ENCODE assay signal across 12 cellular contexts in the genomic region with DNA sequence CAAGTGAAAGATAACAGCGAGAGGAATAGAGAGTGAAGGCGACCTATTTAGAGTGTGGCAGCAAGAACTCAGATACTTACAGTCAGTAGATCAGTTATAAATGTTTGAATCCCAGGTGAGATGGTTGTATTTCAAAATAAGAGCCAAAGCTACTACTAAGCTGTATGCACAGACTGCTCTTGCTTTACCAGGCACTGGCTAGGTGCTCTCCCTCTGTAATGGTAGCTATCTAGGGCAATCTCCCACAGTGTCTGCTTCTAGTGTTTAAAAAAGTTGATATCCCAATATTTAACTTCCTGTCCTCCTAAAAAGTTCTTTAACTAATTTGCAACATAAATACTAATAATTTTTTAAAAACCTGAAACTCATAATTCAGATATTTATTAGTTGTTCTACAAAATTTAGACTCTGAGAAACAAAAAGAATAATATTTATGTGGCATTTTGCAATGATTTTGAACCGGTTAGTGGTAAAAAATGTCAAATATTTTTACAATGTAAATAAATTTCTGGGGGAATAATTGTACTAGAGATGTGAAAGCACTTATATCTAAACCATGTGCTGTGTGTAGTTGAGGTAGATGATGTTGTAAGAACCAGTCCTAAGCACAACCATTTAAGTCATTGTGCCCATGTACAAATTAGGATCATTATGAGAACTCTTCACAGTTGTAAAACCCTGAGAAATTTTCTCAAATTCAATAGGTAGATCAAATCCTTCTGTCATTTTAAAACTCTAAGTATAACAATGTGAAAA.
DNase-seq lines count a peak whose midpoint lies in the region; ATAC-seq and TF ChIP-seq lines count a peak whose summit lies in the region.
"Had no signal": no experiment of that assay in that cellular context is flagged by ENCODE, and none has a peak within 500 bp of the region (broad histone marks: within the 10 kb centered on the region; RNA-seq: fewer than 3 reads in every experiment).

No MANE protein-coding gene starts in this region.

- TF ChIP-seq POLR2A in IMR-90 (IDR thresholded peaks at IDR 0.05; ENCODE audit: low read depth, low read length) (no peak), body of pancreas (IDR thresholded peaks at IDR 0.05) (no peak)

- peaks cover 10% of the 10 kb centered on the region for H3K4me1 Mint-ChIP-seq in osteocyte (ENCODE audit: unreplicated experiment)
- H3K4me1 Mint-ChIP-seq: CD8-positive, alpha-beta memory T cell had no signal

- peak overlapping the region; percentile 73; the same call in 1 of the 2 replicates for H2AK5ac ChIP-seq in IMR-90 (ENCODE audit: low read depth, low read length)

- no TSS peak for BruUV-seq in IMR-90 (replicated peaks; lab: Mats Ljungman, UMichigan)

- H3K9me1 ChIP-seq in IMR-90 (ENCODE audit: insufficient read depth, low read length): 0 out of 2 replicates have a peak, but pooled peaks cover 2% of the 10 kb centered on the region

- no peak for TF ChIP-seq RAD21 in IMR-90 (IDR thresholded peaks at IDR 0.05; ENCODE audit: low read length)

- peak overlapping the region; percentile 51 for H2AFZ ChIP-seq in IMR-90 (replicated peaks; ENCODE audit: low read length, poor library complexity)

- H3K79me1 ChIP-seq in IMR-90 (ENCODE audit: low read depth in 1 of 2, low read length in 2 of 2): no peaks in the 10 kb centered on the region

- H4K91ac ChIP-seq in IMR-90 (ENCODE audit: insufficient read depth, low read depth, low read length): no peak overlapping the region

- no peak overlapping the region for H3K4ac ChIP-seq in IMR-90 (ENCODE audit: low read depth, low read length)

- in situ Hi-C loops in IMR-90 (cut with MboI; ENCODE audit: low sequenced_read_pairs): no loop called here

- H3K9ac ChIP-seq in IMR-90 (ENCODE audit: low read depth, low read length): no peak overlapping the region
- H3K9ac ChIP-seq: BLaER1 had no signal

- H3K4me2 ChIP-seq in IMR-90 (ENCODE audit: low read depth, low read length): peak overlapping the region; percentile 49; the same call in 1 of the 2 replicates
- H3K4me2 ChIP-seq: BLaER1 had no signal

- peak overlapping the region; percentile 79; the same call in 1 of the 2 replicates for H4K5ac ChIP-seq in IMR-90 (ENCODE audit: low read depth, low read length)

- H3K27me3 ChIP-seq in BJ (ENCODE audit: control insufficient read depth, insufficient read depth, low read length) (no peaks in the 10 kb centered on the region), IMR-90 (ENCODE audit: control insufficient read depth, insufficient read depth, low read length) (no peaks in the 10 kb centered on the region), body of pancreas (no peaks in the 10 kb centered on the region)
- H3K27me3 ChIP-seq: BLaER1 had no signal

- no peaks in the 10 kb centered on the region for H3K36me3 Mint-ChIP-seq in osteocyte (ENCODE audit: unreplicated experiment)
- H3K36me3 Mint-ChIP-seq: CD8-positive, alpha-beta memory T cell had no signal

- H3K27me3 Mint-ChIP-seq in osteocyte (ENCODE audit: unreplicated experiment): no peaks in the 10 kb centered on the region
- H3K27me3 Mint-ChIP-seq: CD8-positive, alpha-beta memory T cell had no signal

- no peak overlapping the region for H3K4me3 Mint-ChIP-seq in osteocyte (ENCODE audit: unreplicated experiment)
- H3K4me3 Mint-ChIP-seq: CD8-positive, alpha-beta memory T cell had no signal

- H3K4me3 ChIP-seq in BJ (ENCODE audit: low read depth, low read length) (no peak overlapping the region), IMR-90 (ENCODE audit: insufficient read depth, low read depth, low read length) (no peak overlapping the region), body of pancreas (no peak overlapping the region)
- H3K4me3 ChIP-seq: BLaER1, HAP-1 had no signal

- H4K20me1 ChIP-seq in IMR-90 (ENCODE audit: insufficient read depth, low read length): no peaks in the 10 kb centered on the region
- H4K20me1 ChIP-seq: BLaER1 had no signal

- H3K9me3 Mint-ChIP-seq in osteocyte (ENCODE audit: unreplicated experiment): peaks cover 3% of the 10 kb centered on the region

- H3K18ac ChIP-seq in IMR-90 (ENCODE audit: low read depth, low read length): peak overlapping the region; percentile 69; the same call in 1 of the 2 replicates

- ATAC-seq in IMR-90 (ENCODE audit: low read depth) (peak; percentile 81), HG03571 (IDR thresholded peaks at IDR 0.05; ENCODE audit: unreplicated experiment) (no peak), esophagus mucosa (no peak), body of pancreas (no peak)

- dilution Hi-C loops in IMR-90 (cut with HindIII; ENCODE audit: low sequenced_read_pairs, unreplicated experiment): no loop called here

- H3K9me3 ChIP-seq in IMR-90 (ENCODE audit: control insufficient read depth, insufficient read depth, low read length): no peaks in the 10 kb centered on the region
- no peaks in the 10 kb centered on the region for H3K9me3 ChIP-seq in body of pancreas
- H3K9me3 ChIP-seq: BLaER1, Caco-2, HAP-1 had no signal

- H2BK20ac ChIP-seq in IMR-90 (ENCODE audit: low read depth, low read length): peak overlapping the region; percentile 67; the same call in 1 of the 2 replicates

- H3K27ac Mint-ChIP-seq in osteocyte (ENCODE audit: unreplicated experiment): peak overlapping the region; percentile 0
- H3K27ac Mint-ChIP-seq: CD8-positive, alpha-beta memory T cell had no signal

- H3K56ac ChIP-seq in IMR-90 (ENCODE audit: extremely low read depth, insufficient read depth, low read length): no peak overlapping the region

- DNase-seq in BJ (ENCODE audit: low read depth): peak; percentile 16
- DNase-seq in IMR-90: peak; percentile 33
- DNase-seq in fibroblast of peridontal ligament (ENCODE audit: extremely low read depth): peak; percentile 53
- no peak for DNase-seq in osteocyte (ENCODE audit: extremely low spot score, unreplicated experiment)
- DNase-seq in body of pancreas: no peak
- DNase-seq: Caco-2; CD8-positive, alpha-beta memory T cell; DMS53 had no signal

- peak overlapping the region in 1 of 2 experiments; percentile 47; a peak in 1 of 4 replicates for H4K8ac ChIP-seq in IMR-90 (ENCODE audit: low read depth in 2 of 2, low read length in 2 of 2)

- no peak overlapping the region; the same call in 1 of the 2 replicates for H3K27ac ChIP-seq in IMR-90 (ENCODE audit: insufficient read depth, low read length)
- H3K27ac ChIP-seq in body of pancreas: no peak overlapping the region
- H3K27ac ChIP-seq: BLaER1 had no signal

- H2BK120ac ChIP-seq in IMR-90 (ENCODE audit: low read depth, low read length): 0 out of 2 replicates have a peak overlapping the region, but pooled peaks have one; percentile 19

- H2BK15ac ChIP-seq in IMR-90 (ENCODE audit: low read depth, low read length): no peak overlapping the region

- WGBS in IMR-90 (ENCODE audit: extremely low coverage in 2 of 2, insufficient read length in 1 of 2), 2 experiments: no CpG with 5 or more reads among the region's 3 CpGs
- 70 to 73% methylated on average over 3 of the region's 3 CpGs for WGBS in body of pancreas, 2 donors

- H2BK5ac ChIP-seq in IMR-90 (ENCODE audit: low read depth, low read length, poor library complexity, severe bottlenecking): peak overlapping the region; percentile 58

- no peak overlapping the region for H2AK9ac ChIP-seq in IMR-90 (replicated peaks; ENCODE audit: low read depth, low read length, poor library complexity)

- CTCF ChIA-PET in BJ (lab: Yijun Ruan, JAX) (no interaction called here), IMR-90 (lab: Yijun Ruan, JAX) (no interaction called here)

- H3K23ac ChIP-seq in IMR-90 (ENCODE audit: low read depth, low read length): no peak overlapping the region

- TF ChIP-seq CTCF in BJ (IDR thresholded peaks at IDR 0.05; ENCODE audit: insufficient read depth, low read depth, low read length): no peak
- no peak for TF ChIP-seq CTCF in IMR-90 (conservative IDR thresholded peaks at IDR 0.05; ENCODE audit: low read depth, low read length)
- no peak for TF ChIP-seq CTCF in osteocyte (IDR thresholded peaks at IDR 0.05)
- no peak for TF ChIP-seq CTCF in body of pancreas (IDR thresholded peaks at IDR 0.05)

- peak overlapping the region; percentile 79 for H3K14ac ChIP-seq in IMR-90 (replicated peaks; ENCODE audit: low read depth, low read length)

- H3K4me1 ChIP-seq in IMR-90 (ENCODE audit: control insufficient read depth, insufficient read depth, low read length) (peaks cover 2% of the 10 kb centered on the region), body of pancreas (no peaks in the 10 kb centered on the region)
- H3K4me1 ChIP-seq: BLaER1, Caco-2, HAP-1 had no signal

- POLR2A ChIA-PET in BJ (lab: Charles Lee) (no interaction called here), IMR-90 (lab: Charles Lee; ENCODE audit: unreplicated experiment) (no interaction called here)

- H3K36me3 ChIP-seq in BJ (ENCODE audit: control insufficient read depth, insufficient read depth, low read length) (no peaks in the 10 kb centered on the region), IMR-90 (ENCODE audit: control insufficient read depth, insufficient read depth, low read length) (no peaks in the 10 kb centered on the region), body of pancreas (replicated peaks in 1 of 2; ENCODE audit: insufficient read depth in 1 of 2, low read depth in 2 of 2) (no peaks in the 10 kb centered on the region)
- H3K36me3 ChIP-seq: BLaER1, HAP-1 had no signal

- intact Hi-C loops in IMR-90 (cut with micrococcal nuclease) (no loop called here), body of pancreas (cut with DNase I) (no loop called here)

TF ChIP-seq in IMR-90, 13 proteins besides CTCF, POLR2A, EP300 and RAD21:
- TF ChIP-seq MAZ (IDR thresholded peaks at IDR 0.05; ENCODE audit: borderline replicate concordance, low read depth, low read length): no peak
- TF ChIP-seq NFE2L2 (IDR thresholded peaks at IDR 0.05; ENCODE audit: low read depth, low read length): no peak
- no peak for TF ChIP-seq SMC3 (IDR thresholded peaks at IDR 0.05; ENCODE audit: low read depth, low read length)
- TF ChIP-seq, protein P1, sequence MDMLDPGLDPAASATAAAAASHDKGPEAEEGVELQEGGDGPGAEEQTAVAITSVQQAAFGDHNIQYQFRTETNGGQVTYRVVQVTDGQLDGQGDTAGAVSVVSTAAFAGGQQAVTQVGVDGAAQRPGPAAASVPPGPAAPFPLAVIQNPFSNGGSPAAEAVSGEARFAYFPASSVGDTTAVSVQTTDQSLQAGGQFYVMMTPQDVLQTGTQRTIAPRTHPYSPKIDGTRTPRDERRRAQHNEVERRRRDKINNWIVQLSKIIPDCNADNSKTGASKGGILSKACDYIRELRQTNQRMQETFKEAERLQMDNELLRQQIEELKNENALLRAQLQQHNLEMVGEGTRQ (IDR thresholded peaks at IDR 0.05; ENCODE audit: low read depth, low read length): no peak
- no peak for TF ChIP-seq BHLHE40 (IDR thresholded peaks at IDR 0.05; ENCODE audit: low read depth, low read length)
- TF ChIP-seq CHD1 (IDR thresholded peaks at IDR 0.05; ENCODE audit: low read depth, low read length): no peak
- no peak for TF ChIP-seq MAFK (IDR thresholded peaks at IDR 0.05; ENCODE audit: low read depth, low read length)
- TF ChIP-seq RCOR1 (IDR thresholded peaks at IDR 0.05; ENCODE audit: insufficient replicate concordance, low read length): no peak
- TF ChIP-seq CEBPB (IDR thresholded peaks at IDR 0.05; ENCODE audit: low read depth, low read length): no peak
- no peak for TF ChIP-seq FOS (IDR thresholded peaks at IDR 0.05; ENCODE audit: low read depth, low read length)
- TF ChIP-seq RFX5 (IDR thresholded peaks at IDR 0.05; ENCODE audit: low read depth, low read length): no peak

Comparison
In these comparisons a context has a peak if more than half of its experiments do, and no peak if none do; other contexts are left out.
1. DNase-seq: peak in BJ (single experiment), IMR-90 (single experiment) and fibroblast of peridontal ligament (single experiment); none in osteocyte (single experiment) and body of pancreas (0 of 4).